In the genomic region with DNA sequence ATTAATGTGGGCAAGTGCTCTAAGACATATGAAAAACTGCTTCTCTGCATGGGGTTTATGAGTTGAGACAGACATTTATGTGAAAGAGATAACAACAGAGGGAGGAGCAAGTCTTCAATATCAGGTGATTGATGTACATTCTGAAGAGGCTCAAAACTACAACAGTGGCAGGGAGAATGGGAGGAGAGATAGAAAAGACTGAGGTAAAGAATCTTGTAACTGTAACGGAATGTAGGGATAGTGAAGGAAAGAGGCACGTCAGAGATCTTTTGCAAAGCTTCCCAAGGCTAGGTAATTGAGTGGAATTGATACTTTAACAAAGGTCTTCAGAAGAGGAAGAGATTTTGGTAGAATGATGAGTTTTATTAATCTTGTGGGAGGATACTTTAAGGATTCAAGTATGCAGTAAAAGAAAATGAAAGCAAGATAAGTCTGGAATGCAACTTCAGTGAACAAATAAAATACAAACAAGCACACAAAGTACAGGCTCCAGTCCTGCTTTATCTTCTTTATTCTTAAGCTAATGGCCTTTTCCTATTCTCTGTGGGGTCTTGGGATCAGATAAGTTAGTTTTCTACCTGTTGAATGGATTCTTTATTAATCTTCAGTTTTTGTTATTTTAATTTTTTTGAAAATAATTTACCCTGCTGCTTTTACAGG, we compare ENCODE assay signal across 10 cellular contexts. TPM values are rescaled to one million over a fixed set of nuclear protein-coding genes. Genes with fewer than 3 reads are reported as not detected.
DNase-seq lines count a peak whose midpoint lies in the region; ATAC-seq, FAIRE-seq and TF ChIP-seq lines count a peak whose summit lies in the region.
"Had no signal": no experiment of that assay in that cellular context is flagged by ENCODE, and none has a peak within 500 bp of the region (broad histone marks: within the 10 kb centered on the region; RNA-seq: fewer than 3 reads in every experiment).

No MANE protein-coding gene starts in this region.

- H2BK12ac ChIP-seq in H1 (ENCODE audit: low read depth, low read length), result no peak overlapping the region

- peaks cover 61% of the 10 kb centered on the region for H4K20me1 ChIP-seq in IMR-90 (ENCODE audit: insufficient read depth, low read length)
- peaks cover 3 to 7% of the 10 kb centered on the region in 2 experiments for H4K20me1 ChIP-seq in H1 (replicated peaks in 1 of 2; ENCODE audit: control insufficient read depth in 1 of 2, insufficient read depth in 2 of 2, low read length in 2 of 2)

- intact Hi-C loops in CD8-positive, alpha-beta T cell (cut with DNase I, micrococcal nuclease), result loop anchor here in 1 of 2 experiments (5.0 kb wide), 1 partner anchor 152 kb away; a partner anchor contains a TSS
- intact Hi-C loops in IMR-90 (cut with micrococcal nuclease), result no loop called here

- H3K4me1 Mint-ChIP-seq in CD8-positive, alpha-beta T cell (ENCODE audit: low read depth), result peaks cover 61% of the 10 kb centered on the region
- H3K4me1 Mint-ChIP-seq in naive thymus-derived CD8-positive, alpha-beta T cell, result peaks cover 26 to 68% (median 67%) of the 10 kb centered on the region in 4 donors

- no peaks in the 10 kb centered on the region for H3K27me3 Mint-ChIP-seq in CD8-positive, alpha-beta T cell (ENCODE audit: low read depth)
- H3K27me3 Mint-ChIP-seq in naive thymus-derived CD8-positive, alpha-beta T cell, result no peaks in the 10 kb centered on the region

- H2AFZ ChIP-seq in IMR-90 (replicated peaks; ENCODE audit: low read length, poor library complexity) (no peak overlapping the region), H1 (ENCODE audit: low read length) (no peak overlapping the region)

- H4K91ac ChIP-seq in IMR-90 (ENCODE audit: insufficient read depth, low read depth, low read length), result no peak overlapping the region
- no peak overlapping the region for H4K91ac ChIP-seq in H1 (replicated peaks; ENCODE audit: insufficient read length, low read length)

- no peak overlapping the region; the same call in 1 of the 2 replicates for H3K14ac ChIP-seq in IMR-90 (replicated peaks; ENCODE audit: low read depth, low read length)
- H3K14ac ChIP-seq in H1 (ENCODE audit: insufficient read length), result no peak overlapping the region

- no peak overlapping the region for H2BK120ac ChIP-seq in IMR-90 (ENCODE audit: low read depth, low read length)
- no peak overlapping the region for H2BK120ac ChIP-seq in H1 (replicated peaks; ENCODE audit: low read depth, low read length)

- no peak overlapping the region for H2BK5ac ChIP-seq in IMR-90 (ENCODE audit: low read depth, low read length, poor library complexity, severe bottlenecking)
- no peak overlapping the region for H2BK5ac ChIP-seq in H1 (ENCODE audit: low read depth, low read length)

- BruUV-seq in IMR-90 (replicated peaks; lab: Mats Ljungman, UMichigan), result no TSS peak

- TF ChIP-seq POLR2A in IMR-90 (IDR thresholded peaks at IDR 0.05; ENCODE audit: low read depth, low read length) (no peak), H1 (IDR thresholded peaks at IDR 0.05; ENCODE audit: control extremely low read depth in 1 of 2, low read depth in 2 of 2, low read length in 2 of 2) (no peak)

- H3K18ac ChIP-seq in IMR-90 (ENCODE audit: low read depth, low read length) (no peak overlapping the region), H1 (ENCODE audit: extremely low read depth, low read length) (no peak overlapping the region)

- peak overlapping the region; percentile 44 for H3K4me3 Mint-ChIP-seq in CD8-positive, alpha-beta T cell
- H3K4me3 Mint-ChIP-seq in naive thymus-derived CD8-positive, alpha-beta T cell, result peak overlapping the region; percentile 0 to 62 (median 30)

- no peak for FAIRE-seq in H1 (lab: Jason Lieb, UNC)

- dilution Hi-C loops in IMR-90 (cut with HindIII; ENCODE audit: low sequenced_read_pairs, unreplicated experiment), result no loop called here

- H4K5ac ChIP-seq in IMR-90 (ENCODE audit: low read depth, low read length), result no peak overlapping the region
- H4K5ac ChIP-seq in H1 (ENCODE audit: insufficient read length, low read depth, low read length), result peak overlapping the region; percentile 70

- no peak overlapping the region for H2BK15ac ChIP-seq in IMR-90 (ENCODE audit: low read depth, low read length)
- no peak overlapping the region for H2BK15ac ChIP-seq in H1 (ENCODE audit: low read length)

- TF ChIP-seq RAD21 in IMR-90 (IDR thresholded peaks at IDR 0.05; ENCODE audit: low read length) (no peak), H1 (IDR thresholded peaks at IDR 0.05 in 1 of 2, conservative IDR thresholded peaks at IDR 0.05 in 1 of 2; ENCODE audit: low read depth in 2 of 2, low read length in 2 of 2) (no peak)

- no peak overlapping the region for H3K4me3 ChIP-seq in CD8-positive, alpha-beta T cell (ENCODE audit: low read depth, low read length)
- H3K4me3 ChIP-seq in IMR-90 (ENCODE audit: insufficient read depth, low read depth, low read length) (peak overlapping the region; percentile 26; the same call in 1 of the 2 replicates), H1 (ENCODE audit: extremely low read depth in 1 of 4, insufficient read depth in 2 of 4, low read depth in 3 of 4, low read length in 4 of 4) (no peak overlapping the region)

- no peak overlapping the region for H3K4ac ChIP-seq in IMR-90 (ENCODE audit: low read depth, low read length)
- H3K4ac ChIP-seq in H1 (replicated peaks; ENCODE audit: insufficient read length, low read depth, low read length), result no peak overlapping the region

- no peak for TF ChIP-seq EP300 in H1 (IDR thresholded peaks at IDR 0.05; ENCODE audit: borderline replicate concordance in 1 of 2, low read depth in 2 of 2, low read length in 2 of 2)

- 21% methylated on average over 2 of the region's 2 CpGs; no CpG with 5 or more reads in 1 of the 2 experiments for WGBS in IMR-90 (ENCODE audit: extremely low coverage in 2 of 2, insufficient read length in 1 of 2), 2 experiments
- WGBS in H1 (ENCODE audit: extremely low coverage in 1 of 2, insufficient coverage in 1 of 2, insufficient read length in 1 of 2, insufficient replicate concordance in 2 of 2, low coverage in 1 of 2, low lambda C conversion rate in 2 of 2, missing lambda C conversion rate in 1 of 2), 2 experiments, result 15% methylated on average over 2 of the region's 2 CpGs; no CpG with 5 or more reads in 1 of the 2 experiments

- peaks cover 28% of the 10 kb centered on the region for H3K36me3 Mint-ChIP-seq in CD8-positive, alpha-beta T cell
- peaks cover 0 to 26% (median 2%) of the 10 kb centered on the region in 3 donors for H3K36me3 Mint-ChIP-seq in naive thymus-derived CD8-positive, alpha-beta T cell

- H3K27ac ChIP-seq in CD8-positive, alpha-beta T cell (ENCODE audit: low read depth, low read length), result no peak overlapping the region
- no peak overlapping the region for H3K27ac ChIP-seq in IMR-90 (ENCODE audit: insufficient read depth, low read length)
- H3K27ac ChIP-seq in H1 (ENCODE audit: low read depth, low read length), result no peak overlapping the region

- H3K9ac ChIP-seq in IMR-90 (ENCODE audit: low read depth, low read length) (no peak overlapping the region), H1 (replicated peaks in 1 of 4; ENCODE audit: extremely low read depth in 1 of 4, low read depth in 3 of 4, low read length in 3 of 4) (peak overlapping the region in 1 of 4 experiments; percentile 44; a peak in 1 of 7 replicates)

- H3K27ac Mint-ChIP-seq in CD8-positive, alpha-beta T cell, result peak overlapping the region; percentile 86
- peak overlapping the region; percentile 0 to 78 (median 58) for H3K27ac Mint-ChIP-seq in naive thymus-derived CD8-positive, alpha-beta T cell

- H3K9me3 ChIP-seq in CD8-positive, alpha-beta T cell (ENCODE audit: low read length), result no peaks in the 10 kb centered on the region
- H3K9me3 ChIP-seq in IMR-90 (ENCODE audit: control insufficient read depth, insufficient read depth, low read length), result no peaks in the 10 kb centered on the region
- no peaks in the 10 kb centered on the region for H3K9me3 ChIP-seq in H1 (ENCODE audit: insufficient read depth in 2 of 2, low read depth in 1 of 2, low read length in 1 of 2)

- in situ Hi-C loops in IMR-90 (cut with MboI; ENCODE audit: low sequenced_read_pairs), result loop anchor here (10.0 to 25.0 kb wide), 2 partner anchors 230 to 758 kb away; a partner anchor contains a TSS

- H3K56ac ChIP-seq in IMR-90 (ENCODE audit: extremely low read depth, insufficient read depth, low read length), result no peak overlapping the region
- no peak overlapping the region for H3K56ac ChIP-seq in H1 (replicated peaks; ENCODE audit: insufficient read length, low read depth, low read length)

- CTCF ChIA-PET in CD8-positive, alpha-beta T cell (lab: Charles Lee), result interaction anchor here (0.9 kb wide), 1 partner anchor 13 kb away, joined by 4 read pairs; no protein-coding TSS in a partner anchor
- CTCF ChIA-PET in IMR-90 (lab: Yijun Ruan, JAX) (no interaction called here), H1 (lab: Charles Lee; ENCODE audit: partially characterized antibody) (interaction anchor here (1.1 to 1.5 kb wide), 3 partner anchors 9 to 79 kb away, joined by 3 to 4 read pairs (median 3); no protein-coding TSS in a partner anchor)

- H3K36me3 ChIP-seq in CD8-positive, alpha-beta T cell (ENCODE audit: insufficient read depth, low read length), result peaks cover 12% of the 10 kb centered on the region
- peaks cover 6% of the 10 kb centered on the region; the same call in 1 of the 2 replicates for H3K36me3 ChIP-seq in IMR-90 (ENCODE audit: control insufficient read depth, insufficient read depth, low read length)
- peaks cover 0 to 21% (median 5%) of the 10 kb centered on the region in 4 experiments; a peak in 2 of 8 replicates for H3K36me3 ChIP-seq in H1 (ENCODE audit: control insufficient read depth in 2 of 4, insufficient read depth in 4 of 4, low read length in 3 of 4)

- POLR2A ChIA-PET in CD8-positive, alpha-beta T cell (lab: Charles Lee), result interaction anchor here (0.9 to 1.8 kb wide), 2 partner anchors 11 to 15 kb away, joined by 3 to 4 read pairs; a partner anchor contains a TSS
- POLR2A ChIA-PET in IMR-90 (lab: Charles Lee; ENCODE audit: unreplicated experiment), result no interaction called here
- POLR2A ChIA-PET in H1 (lab: Charles Lee; ENCODE audit: partially characterized antibody), result interaction anchor here (1.0 to 1.9 kb wide), 4 partner anchors 9 to 90 kb away, joined by 3 to 8 read pairs (median 4); a partner anchor contains a TSS
- POLR2A ChIA-PET in naive thymus-derived CD8-positive, alpha-beta T cell (lab: Charles Lee), result interaction anchor here (1.6 kb wide), 2 partner anchors 10 to 15 kb away, joined by 3 to 5 read pairs; a partner anchor contains a TSS

- H3K9me3 Mint-ChIP-seq in CD8-positive, alpha-beta T cell, result no peaks in the 10 kb centered on the region
- no peaks in the 10 kb centered on the region for H3K9me3 Mint-ChIP-seq in naive thymus-derived CD8-positive, alpha-beta T cell

- H3K79me2 ChIP-seq in H1 (ENCODE audit: control insufficient read depth in 1 of 2, insufficient read depth in 2 of 2, low read length in 2 of 2), result peaks cover 20 to 75% of the 10 kb centered on the region in 2 experiments

- peaks cover 34% of the 10 kb centered on the region for H3K4me1 ChIP-seq in CD8-positive, alpha-beta T cell (ENCODE audit: insufficient read depth, low read length)
- no peaks in the 10 kb centered on the region for H3K4me1 ChIP-seq in IMR-90 (ENCODE audit: control insufficient read depth, insufficient read depth, low read length)
- peaks cover 0 to 30% (median 8%) of the 10 kb centered on the region in 4 experiments; a peak in 4 of 7 replicates for H3K4me1 ChIP-seq in H1 (replicated peaks in 1 of 4; ENCODE audit: control insufficient read depth in 3 of 4, insufficient read depth in 4 of 4, low read length in 3 of 4)

- H2AK9ac ChIP-seq in IMR-90 (replicated peaks; ENCODE audit: low read depth, low read length, poor library complexity), result no peak overlapping the region

- peaks cover 14 to 54% of the 10 kb centered on the region in 2 experiments for H3K79me1 ChIP-seq in IMR-90 (ENCODE audit: low read depth in 1 of 2, low read length in 2 of 2)
- no peaks in the 10 kb centered on the region; the same call in 1 of the 2 replicates for H3K79me1 ChIP-seq in H1 (ENCODE audit: low read depth, low read length)

- H3K9me1 ChIP-seq in IMR-90 (ENCODE audit: insufficient read depth, low read length), result peaks cover 3% of the 10 kb centered on the region; the same call in 1 of the 2 replicates

- H3K23me2 ChIP-seq in H1 (ENCODE audit: low read depth, low read length), result no peaks in the 10 kb centered on the region

- H3K27me3 ChIP-seq in CD8-positive, alpha-beta T cell (ENCODE audit: insufficient read depth, low read length), result no peaks in the 10 kb centered on the region
- H3K27me3 ChIP-seq in IMR-90 (ENCODE audit: control insufficient read depth, insufficient read depth, low read length) (no peaks in the 10 kb centered on the region), H1 (replicated peaks in 1 of 4; ENCODE audit: control insufficient read depth in 3 of 4, extremely low read depth in 1 of 4, insufficient read depth in 3 of 4, low read length in 3 of 4) (no peaks in the 10 kb centered on the region)

- peak overlapping the region; percentile 96 for H3K4me2 ChIP-seq in IMR-90 (ENCODE audit: low read depth, low read length)
- peak overlapping the region; percentile 49 to 51 for H3K4me2 ChIP-seq in H1 (ENCODE audit: insufficient read depth in 1 of 2, low read depth in 2 of 2, low read length in 2 of 2)

- H4K8ac ChIP-seq in IMR-90 (ENCODE audit: low read depth in 2 of 2, low read length in 2 of 2), result no peak overlapping the region
- no peak overlapping the region for H4K8ac ChIP-seq in H1 (ENCODE audit: extremely low read depth, insufficient read depth, low read length)

- DNase-seq in CD8-positive, alpha-beta T cell, result no peak
- DNase-seq in IMR-90 (no peak), H1 (ENCODE audit: low read depth in 1 of 2, low spot score in 2 of 2) (no peak), NCI-H526 (lab: John Stamatoyannopoulos, UW) (no peak), NCI-H748 (lab: John Stamatoyannopoulos, UW; ENCODE audit: unreplicated experiment) (no peak)
- no peak for DNase-seq in naive thymus-derived CD8-positive, alpha-beta T cell
- DNase-seq: cortex of kidney, GF-D8 had no signal

- H2BK20ac ChIP-seq in IMR-90 (ENCODE audit: low read depth, low read length) (no peak overlapping the region), H1 (ENCODE audit: low read length) (no peak overlapping the region)

- H2AK5ac ChIP-seq in IMR-90 (ENCODE audit: low read depth, low read length) (no peak overlapping the region), H1 (ENCODE audit: low read depth, low read length) (no peak overlapping the region)

- TF ChIP-seq CTCF in CD8-positive, alpha-beta T cell (IDR thresholded peaks at IDR 0.05), result no peak
- TF ChIP-seq CTCF in IMR-90 (conservative IDR thresholded peaks at IDR 0.05; ENCODE audit: low read depth, low read length) (no peak), H1 (IDR thresholded peaks at IDR 0.05; ENCODE audit: control extremely low read depth in 1 of 3, insufficient read depth in 1 of 3, low read depth in 1 of 3, low read length in 3 of 3) (no peak)

- H3K23ac ChIP-seq in IMR-90 (ENCODE audit: low read depth, low read length) (no peak overlapping the region; the same call in 1 of the 2 replicates), H1 (ENCODE audit: insufficient read length) (no peak overlapping the region)

- ATAC-seq in CD8-positive, alpha-beta T cell, result no peak
- ATAC-seq in IMR-90 (ENCODE audit: low read depth) (peak; percentile 72), GM19397 (IDR thresholded peaks at IDR 0.05; ENCODE audit: unreplicated experiment) (no peak), HG02763 (IDR thresholded peaks at IDR 0.05; ENCODE audit: unreplicated experiment) (no peak)
- no peak for ATAC-seq in naive thymus-derived CD8-positive, alpha-beta T cell

RNA-seq across cellular contexts. Expression of a gene that starts 15.0 kb away (rescaled TPM):
- total RNA-seq in CD8-positive, alpha-beta T cell, result 10 to 100 TPM; 80.4 to 86.5 TPM
- 145 and 194 TPM in 2 replicates for total RNA-seq in IMR-90 (2012; rRNA removed)
- polyA plus RNA-seq in IMR-90 (2012; rRNA removed) (54.3 and 57.6 TPM in 2 replicates), H1 (2011; rRNA removed) (67.9 and 86.5 TPM in 2 replicates)
- polyA plus RNA-seq in IMR-90 (2012; cell fraction: cytosol; rRNA removed), result 20.5 and 29.9 TPM in 2 replicates
- polyA plus RNA-seq in IMR-90 (2012; cell fraction: nucleus; rRNA removed; ENCODE audit: low replicate concordance), result 27.3 and 57.4 TPM in 2 replicates
- total RNA-seq in H1 (2021; fragmentation: NEBNext Ultra II Directional; extraction: Animal tissue kit (Norgen Biotek cat#: 25700)), result 134 and 139 TPM in 2 replicates
- polyA plus RNA-seq in H1 (2011; cell fraction: cytosol; rRNA removed), result 79.3 TPM
- 60.8 TPM for polyA plus RNA-seq in H1 (2011; cell fraction: nucleus; rRNA removed)
- polyA plus RNA-seq in H1 (2012, experiment 1 of 2), result 58.3 to 84.0 TPM (median 74.5 TPM) in 4 replicates
- 5.9 TPM for polyA plus RNA-seq in H1 (2012, experiment 2 of 2)
- 40.2 TPM for polyA plus RNA-seq in H1 (2013, experiment 1 of 2)
- polyA plus RNA-seq in H1 (2013, experiment 2 of 2), result 39.7 TPM
- 370 and 522 TPM in 2 replicates for polyA minus RNA-seq in H1 (2011; rRNA and poly(A)+ RNA removed)
- 94.2 TPM for polyA minus RNA-seq in H1 (2011; cell fraction: cytosol; rRNA and poly(A)+ RNA removed)
- polyA minus RNA-seq in H1 (2011; cell fraction: nucleus; rRNA and poly(A)+ RNA removed), result 92.4 TPM
- total RNA-seq in naive thymus-derived CD8-positive, alpha-beta T cell, result 100 to 1,000 TPM; 156 to 169 TPM
- polyA plus RNA-seq in naive thymus-derived CD8-positive, alpha-beta T cell, result 10 to 100 TPM; 46.0 to 69.2 (median 48.6) TPM
